In genomic region chr9:113657765-113658564, GRCh38 we compare ENCODE assay signal across 8 cellular contexts.
DNase-seq lines count a peak whose midpoint lies in the region.

No MANE protein-coding gene starts in this region.

- no peak overlapping the region for H3K4me3 Mint-ChIP-seq in activated CD4-positive, alpha-beta memory T cell treated with anti-CD3 and anti-CD28 coated beads, Interleukin-2, amount 10 ng/mL, durations not matched to agents 7 days and 5 days

- H3K79me1 ChIP-seq in mesenchymal stem cell (replicated peaks; ENCODE audit: low read length, poor library complexity, severe bottlenecking): no peaks in the 10 kb centered on the region

- POLR2A ChIA-PET in activated CD4-positive, alpha-beta memory T cell treated with anti-CD3 and anti-CD28 coated beads, Interleukin-2, amount 10 ng/mL, durations not matched to agents 7 days and 5 days (lab: Charles Lee): interaction anchor here (1.6 kb wide), 1 partner anchor 206 kb away, joined by 3 read pairs; no protein-coding TSS in a partner anchor

- H3K4ac ChIP-seq in mesenchymal stem cell (ENCODE audit: low read depth in 1 of 2, low read length in 2 of 2): no peak overlapping the region

- DNase-seq in C1 segment of cervical spinal cord (lab: John Stamatoyannopoulos, UW): peak in 12 of 14 donors; percentile 16 to 77 (median 54)
- peak; percentile 77 for DNase-seq in GM19240 (ENCODE audit: insufficient read length, low spot score)
- DNase-seq in HK-2 (ENCODE audit: unreplicated experiment): peak; percentile 83
- DNase-seq in NCI-H82 (lab: John Stamatoyannopoulos, UW): peak; percentile 93
- peak; percentile 81 for DNase-seq in activated CD4-positive, alpha-beta memory T cell treated with anti-CD3 and anti-CD28 coated beads, Interleukin-2, amount 10 ng/mL, durations not matched to agents 7 days and 5 days
- DNase-seq in effector memory CD4-positive, alpha-beta T cell: peak; percentile 47 to 67 (median 56)
- peak; percentile 84 for DNase-seq in mesenchymal stem cell
- DNase-seq in stimulated activated CD8-positive, alpha-beta memory T cell treated with anti-CD3 and anti-CD28 coated beads, Interleukin-2, amount 100 ng/mL, for 1 hour (ENCODE audit: low read depth in 2 of 2): peak; percentile 60

- no peaks in the 10 kb centered on the region for H3K4me1 ChIP-seq in effector memory CD4-positive, alpha-beta T cell (ENCODE audit: control insufficient read depth, insufficient read depth, low read length, poor library complexity, severe bottlenecking)
- H3K4me1 ChIP-seq in mesenchymal stem cell (ENCODE audit: control insufficient read depth, insufficient read depth, low read depth, low read length): peaks cover 2% of the 10 kb centered on the region

- no peak overlapping the region for H3K14ac ChIP-seq in mesenchymal stem cell (ENCODE audit: low read length in 2 of 2)

- H2AFZ ChIP-seq in mesenchymal stem cell (ENCODE audit: low read depth, low read length): peak overlapping the region; percentile 15

- H3K23ac ChIP-seq in mesenchymal stem cell (ENCODE audit: low read length in 2 of 2): no peak overlapping the region

- H4K8ac ChIP-seq in mesenchymal stem cell (ENCODE audit: low read length): peak overlapping the region; percentile 62

- H3K18ac ChIP-seq in mesenchymal stem cell (ENCODE audit: low read depth in 1 of 2, low read length in 2 of 2): peak overlapping the region in 1 of 2 experiments; percentile 46

- no peak overlapping the region for H3K4me3 ChIP-seq in effector memory CD4-positive, alpha-beta T cell (ENCODE audit: insufficient read depth, low read depth, low read length, poor library complexity, severe bottlenecking)
- no peak overlapping the region for H3K4me3 ChIP-seq in mesenchymal stem cell (ENCODE audit: insufficient read depth in 1 of 2, low read depth in 1 of 2, low read length in 2 of 2)

- H3K36me3 ChIP-seq in effector memory CD4-positive, alpha-beta T cell (ENCODE audit: control insufficient read depth, insufficient read depth, low read length): no peaks in the 10 kb centered on the region
- H3K36me3 ChIP-seq in mesenchymal stem cell (ENCODE audit: control insufficient read depth in 1 of 2, insufficient read depth in 2 of 2, low read depth in 1 of 2, low read length in 2 of 2): no peaks in the 10 kb centered on the region

- no peak overlapping the region for H2BK5ac ChIP-seq in mesenchymal stem cell (ENCODE audit: low read depth, low read length, poor library complexity, severe bottlenecking)

- no peaks in the 10 kb centered on the region for H3K9me3 ChIP-seq in effector memory CD4-positive, alpha-beta T cell (ENCODE audit: control insufficient read depth, low read length)
- no peaks in the 10 kb centered on the region for H3K9me3 ChIP-seq in mesenchymal stem cell (ENCODE audit: control insufficient read depth, low read length)

- H4K91ac ChIP-seq in mesenchymal stem cell (ENCODE audit: low read length): peak overlapping the region; percentile 13

- no peak overlapping the region for H2BK120ac ChIP-seq in mesenchymal stem cell (ENCODE audit: low read depth, low read length)

- no peaks in the 10 kb centered on the region for H3K9me3 Mint-ChIP-seq in activated CD4-positive, alpha-beta memory T cell treated with anti-CD3 and anti-CD28 coated beads, Interleukin-2, amount 10 ng/mL, durations not matched to agents 7 days and 5 days

- peak overlapping the region; percentile 17 to 69 for H2BK12ac ChIP-seq in mesenchymal stem cell (ENCODE audit: low read length in 2 of 2)

- H2AK5ac ChIP-seq in mesenchymal stem cell (ENCODE audit: low read length, severe bottlenecking): no peak overlapping the region

- no peaks in the 10 kb centered on the region for H3K36me3 Mint-ChIP-seq in activated CD4-positive, alpha-beta memory T cell treated with anti-CD3 and anti-CD28 coated beads, Interleukin-2, amount 10 ng/mL, durations not matched to agents 7 days and 5 days (ENCODE audit: low read depth)

- WGBS in mesenchymal stem cell: 39% methylated on average over 13 of the region's 14 CpGs

- CTCF ChIA-PET in activated CD4-positive, alpha-beta memory T cell treated with anti-CD3 and anti-CD28 coated beads, Interleukin-2, amount 10 ng/mL, durations not matched to agents 7 days and 5 days (lab: Charles Lee): interaction anchor here (0.7 to 7.6 kb wide), 38 partner anchors 9 to 545 kb away, joined by 3 to 186 read pairs (median 5); partner anchors contain the start of genes ALAD, C9orf43, CDC26 and HDHD3

- H2BK15ac ChIP-seq in mesenchymal stem cell (ENCODE audit: low read depth, poor library complexity, severe bottlenecking): no peak overlapping the region

- peaks cover 34% of the 10 kb centered on the region for H3K27me3 Mint-ChIP-seq in activated CD4-positive, alpha-beta memory T cell treated with anti-CD3 and anti-CD28 coated beads, Interleukin-2, amount 10 ng/mL, durations not matched to agents 7 days and 5 days

- peak overlapping the region; percentile 44 for H3K9ac ChIP-seq in mesenchymal stem cell (ENCODE audit: low read length)

- H3K27ac ChIP-seq in effector memory CD4-positive, alpha-beta T cell (ENCODE audit: insufficient read depth, low read length, poor library complexity, severe bottlenecking): no peak overlapping the region
- no peak overlapping the region for H3K27ac ChIP-seq in mesenchymal stem cell (ENCODE audit: low read length, poor library complexity, severe bottlenecking)

- no peaks in the 10 kb centered on the region for H3K27me3 ChIP-seq in effector memory CD4-positive, alpha-beta T cell (replicated peaks; ENCODE audit: control insufficient read depth, insufficient read depth, low read length, poor library complexity, severe bottlenecking)
- peaks cover 0 to 11% of the 10 kb centered on the region in 2 experiments for H3K27me3 ChIP-seq in mesenchymal stem cell (ENCODE audit: control insufficient read depth in 1 of 2, insufficient read depth in 1 of 2, low read length in 2 of 2)

- no peak overlapping the region for H3K4me2 ChIP-seq in mesenchymal stem cell (ENCODE audit: low read length, poor library complexity, severe bottlenecking)

- H3K27ac Mint-ChIP-seq in activated CD4-positive, alpha-beta memory T cell treated with anti-CD3 and anti-CD28 coated beads, Interleukin-2, amount 10 ng/mL, durations not matched to agents 7 days and 5 days: no peak overlapping the region

- peaks cover 7% of the 10 kb centered on the region for H3K4me1 Mint-ChIP-seq in activated CD4-positive, alpha-beta memory T cell treated with anti-CD3 and anti-CD28 coated beads, Interleukin-2, amount 10 ng/mL, durations not matched to agents 7 days and 5 days
